ENCODE assay signal across 20 cellular contexts in the genomic region with DNA sequence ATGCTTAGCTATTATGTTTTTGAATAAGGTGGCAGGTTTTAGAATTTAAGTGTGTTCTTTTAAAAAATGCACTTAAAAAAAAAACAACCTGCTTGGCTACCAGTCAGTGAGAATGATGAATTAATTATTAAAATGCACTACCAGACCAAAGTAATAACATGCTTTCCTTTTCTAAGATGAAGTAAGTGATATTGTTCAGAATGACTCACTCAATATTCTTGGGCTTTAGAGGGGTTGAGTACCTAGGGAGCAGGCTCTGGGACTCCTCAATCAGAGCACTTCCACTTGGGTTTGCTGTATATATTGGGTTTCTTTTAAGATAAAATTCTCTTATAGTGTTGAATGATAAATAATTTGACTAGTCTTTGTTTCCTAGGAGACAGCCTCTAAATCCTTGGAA. TPM values are rescaled to one million over a fixed set of nuclear protein-coding genes. Genes with fewer than 3 reads are reported as not detected.
DNase-seq lines count a peak whose midpoint lies in the region; ATAC-seq, FAIRE-seq and TF ChIP-seq lines count a peak whose summit lies in the region.
"Had no signal": no experiment of that assay in that cellular context is flagged by ENCODE, and none has a peak within 500 bp of the region (broad histone marks: within the 10 kb centered on the region; RNA-seq: fewer than 3 reads in every experiment).

No MANE protein-coding gene starts in this region.

- no peaks in the 10 kb centered on the region for H4K20me1 ChIP-seq in mammary epithelial cell (ENCODE audit: insufficient read depth, low read length)

- H3K36me3 ChIP-seq in mammary epithelial cell (ENCODE audit: insufficient read depth, low read length): no peaks in the 10 kb centered on the region
- peaks cover 2% of the 10 kb centered on the region for H3K36me3 ChIP-seq in bronchial epithelial cell (ENCODE audit: control insufficient read depth, insufficient read depth, low read length)
- H3K36me3 ChIP-seq: ovary had no signal

- peaks cover 100% of the 10 kb centered on the region for H3K79me2 ChIP-seq in mammary epithelial cell (ENCODE audit: insufficient read depth, low read length)

- no peak overlapping the region for H3K4me3 Mint-ChIP-seq in MCF 10A (ENCODE audit: unreplicated experiment)
- H3K4me3 Mint-ChIP-seq in stimulated activated effector memory CD8-positive, alpha-beta T cell treated with anti-CD3 and anti-CD28 coated beads, Interleukin-12 subunit alpha, Interleukin-12 subunit beta, amount 100 ng/mL, for 72 hours: no peak overlapping the region
- H3K4me3 Mint-ChIP-seq: activated CD8-positive, alpha-beta memory T cell treated with anti-CD3 and anti-CD28 coated beads, Interleukin-2, amount 10 ng/mL, durations not matched to agents 7 days and 5 days; CD4-positive, alpha-beta T cell; IgD-negative memory B cell; stimulated activated naive CD8-positive, alpha-beta T cell treated with anti-CD3 and anti-CD28 coated beads, Interleukin-15, amount 100 ng/mL, for 72 hours had no signal

- POLR2A ChIA-PET in MCF 10A (lab: Yijun Ruan, JAX): interaction anchor here (0.9 to 2.7 kb wide), 4 partner anchors 8 to 20 kb away, joined by 3 to 15 read pairs (median 8); a partner anchor contains a TSS

- no peak overlapping the region for H3K27ac Mint-ChIP-seq in MCF 10A (ENCODE audit: low read depth, unreplicated experiment)
- no peak overlapping the region for H3K27ac Mint-ChIP-seq in stimulated activated effector memory CD8-positive, alpha-beta T cell treated with anti-CD3 and anti-CD28 coated beads, Interleukin-12 subunit alpha, Interleukin-12 subunit beta, amount 100 ng/mL, for 72 hours
- H3K27ac Mint-ChIP-seq: activated CD8-positive, alpha-beta memory T cell treated with anti-CD3 and anti-CD28 coated beads, Interleukin-2, amount 10 ng/mL, durations not matched to agents 7 days and 5 days; IgD-negative memory B cell; stimulated activated naive CD8-positive, alpha-beta T cell treated with anti-CD3 and anti-CD28 coated beads, Interleukin-15, amount 100 ng/mL, for 72 hours had no signal

- no peak overlapping the region for H3K4me3 ChIP-seq in mammary epithelial cell (replicated peaks in 1 of 3; ENCODE audit: insufficient read depth in 1 of 3, low read depth in 2 of 3, low read length in 3 of 3)
- H3K4me3 ChIP-seq in bronchial epithelial cell (ENCODE audit: low read depth, low read length): no peak overlapping the region
- H3K4me3 ChIP-seq: A549, body of pancreas, hepatocyte, ovary had no signal

- H3K27me3 ChIP-seq in mammary epithelial cell (ENCODE audit: insufficient read depth, low read length): no peaks in the 10 kb centered on the region
- H3K27me3 ChIP-seq in bronchial epithelial cell (ENCODE audit: control insufficient read depth, insufficient read depth, low read length): no peaks in the 10 kb centered on the region
- H3K27me3 ChIP-seq: body of pancreas, hepatocyte, ovary had no signal

- H3K9ac ChIP-seq in mammary epithelial cell (ENCODE audit: insufficient read depth, low read length): no peak overlapping the region

- H3K36me3 Mint-ChIP-seq in MCF 10A (ENCODE audit: insufficient read depth, unreplicated experiment): peaks cover 22% of the 10 kb centered on the region
- peaks cover 55% of the 10 kb centered on the region for H3K36me3 Mint-ChIP-seq in stimulated activated effector memory CD8-positive, alpha-beta T cell treated with anti-CD3 and anti-CD28 coated beads, Interleukin-12 subunit alpha, Interleukin-12 subunit beta, amount 100 ng/mL, for 72 hours

- ATAC-seq in HG03342 (IDR thresholded peaks at IDR 0.05; ENCODE audit: unreplicated experiment) (peak; percentile 38), HG03108 (IDR thresholded peaks at IDR 0.05; ENCODE audit: unreplicated experiment) (no peak)
- ATAC-seq in stimulated activated effector memory CD8-positive, alpha-beta T cell treated with anti-CD3 and anti-CD28 coated beads, Interleukin-12 subunit alpha, Interleukin-12 subunit beta, amount 100 ng/mL, for 72 hours: peak; percentile 56
- ATAC-seq: A549; activated CD8-positive, alpha-beta memory T cell treated with anti-CD3 and anti-CD28 coated beads, Interleukin-2, amount 10 ng/mL, durations not matched to agents 7 days and 5 days; body of pancreas; stimulated activated naive CD8-positive, alpha-beta T cell treated with anti-CD3 and anti-CD28 coated beads, Interleukin-15, amount 100 ng/mL, for 72 hours had no signal

- H3K9me3 Mint-ChIP-seq in MCF 10A (ENCODE audit: unreplicated experiment): peaks cover 5% of the 10 kb centered on the region
- peaks cover 5% of the 10 kb centered on the region for H3K9me3 Mint-ChIP-seq in stimulated activated effector memory CD8-positive, alpha-beta T cell treated with anti-CD3 and anti-CD28 coated beads, Interleukin-12 subunit alpha, Interleukin-12 subunit beta, amount 100 ng/mL, for 72 hours

- H3K27me3 Mint-ChIP-seq in MCF 10A (ENCODE audit: insufficient read depth, unreplicated experiment): no peaks in the 10 kb centered on the region
- H3K27me3 Mint-ChIP-seq: activated CD8-positive, alpha-beta memory T cell treated with anti-CD3 and anti-CD28 coated beads, Interleukin-2, amount 10 ng/mL, durations not matched to agents 7 days and 5 days; CD4-positive, alpha-beta T cell; IgD-negative memory B cell; stimulated activated naive CD8-positive, alpha-beta T cell treated with anti-CD3 and anti-CD28 coated beads, Interleukin-15, amount 100 ng/mL, for 72 hours had no signal

- FAIRE-seq in bronchial epithelial cell (lab: Jason Lieb, UNC): no peak
- FAIRE-seq: A549 had no signal

- H3K4me2 ChIP-seq in mammary epithelial cell (ENCODE audit: insufficient read depth, low read depth, low read length): no peak overlapping the region
- H3K4me2 ChIP-seq: A549, hepatocyte had no signal

- H3K4me1 Mint-ChIP-seq in MCF 10A (ENCODE audit: insufficient read depth, unreplicated experiment): peaks cover 33% of the 10 kb centered on the region
- H3K4me1 Mint-ChIP-seq in stimulated activated effector memory CD8-positive, alpha-beta T cell treated with anti-CD3 and anti-CD28 coated beads, Interleukin-12 subunit alpha, Interleukin-12 subunit beta, amount 100 ng/mL, for 72 hours: peaks cover 60% of the 10 kb centered on the region

- H3K27ac ChIP-seq in mammary epithelial cell (ENCODE audit: insufficient read depth, low read depth, low read length): no peak overlapping the region
- H3K27ac ChIP-seq: A549, body of pancreas, hepatocyte, ovary, RWPE1 had no signal

- H3K4me1 ChIP-seq in mammary epithelial cell (ENCODE audit: insufficient read depth, low read length): peaks cover 7% of the 10 kb centered on the region

- H3K9me3 ChIP-seq in mammary epithelial cell (replicated peaks; ENCODE audit: insufficient read depth, low read length): no peaks in the 10 kb centered on the region
- H3K9me3 ChIP-seq: body of pancreas, ovary had no signal

- CTCF ChIA-PET in mammary epithelial cell (lab: Charles Lee; ENCODE audit: low non-redundant PET) (no interaction called here), MCF 10A (lab: Yijun Ruan, JAX) (interaction anchor here (0.6 to 1.0 kb wide), 3 partner anchors 25 to 46 kb away, joined by 3 read pairs; no protein-coding TSS in a partner anchor)

- BruUV-seq in mammary epithelial cell (replicated peaks; lab: Mats Ljungman, UMichigan): no TSS peak
- BruUV-seq in MCF 10A (replicated peaks; lab: Mats Ljungman, UMichigan): no TSS peak

- H2AFZ ChIP-seq in mammary epithelial cell (ENCODE audit: low read depth, low read length): no peak overlapping the region
- H2AFZ ChIP-seq: hepatocyte had no signal

- TF ChIP-seq CTCF in mammary epithelial cell (conservative IDR thresholded peaks at IDR 0.05 in 1 of 2, IDR thresholded peaks at IDR 0.05 in 1 of 2; ENCODE audit: extremely low read depth in 1 of 2, insufficient read depth in 1 of 2, low read depth in 1 of 2, low read length in 2 of 2): no peak
- TF ChIP-seq CTCF in MCF 10A (IDR thresholded peaks at IDR 0.05; ENCODE audit: unreplicated experiment): no peak
- no peak for TF ChIP-seq CTCF in bronchial epithelial cell (IDR thresholded peaks at IDR 0.05; ENCODE audit: insufficient read depth, low read length, severe bottlenecking)

- intact Hi-C loops in mammary epithelial cell (cut with micrococcal nuclease): no loop called here
- intact Hi-C loops in MCF 10A (cut with micrococcal nuclease): no loop called here

- DNase-seq in mammary epithelial cell (peak; percentile 28), MCF 10A (ENCODE audit: unreplicated experiment) (no peak), bronchial epithelial cell (ENCODE audit: low read depth) (peak; percentile 25), anterior cingulate cortex (lab: John Stamatoyannopoulos, UW) (no peak), GDM1 (lab: John Stamatoyannopoulos, UW) (no peak)
- no peak for DNase-seq in stimulated activated effector memory CD8-positive, alpha-beta T cell treated with anti-CD3 and anti-CD28 coated beads, Interleukin-12 subunit alpha, Interleukin-12 subunit beta, amount 100 ng/mL, for 72 hours (ENCODE audit: low spot score in 2 of 2)
- DNase-seq: activated CD8-positive, alpha-beta memory T cell treated with anti-CD3 and anti-CD28 coated beads, Interleukin-2, amount 10 ng/mL, durations not matched to agents 7 days and 5 days; body of pancreas; CD4-positive, alpha-beta T cell; GF-D8; NCI-H1048; ovary; stimulated activated CD4-positive, alpha-beta T cell treated with anti-CD3 and anti-CD28 coated beads, Interleukin-12 subunit alpha, Interleukin-12 subunit beta, amount 100 ng/mL, for 4 hours; stimulated activated naive CD8-positive, alpha-beta T cell treated with anti-CD3 and anti-CD28 coated beads, Interleukin-15, amount 100 ng/mL, for 72 hours had no signal

- dilution Hi-C loops in mammary epithelial cell (cut with HindIII; ENCODE audit: low sequenced_read_pairs): no loop called here

- in situ Hi-C loops in mammary epithelial cell (cut with MboI; ENCODE audit: low sequenced_read_pairs in 2 of 2): no loop called here

RNA-seq across cellular contexts. Expression of a gene that starts 8.6 kb away (rescaled TPM):
- total RNA-seq in mammary epithelial cell: 10 to 100 TPM; 32.0 to 35.9 TPM
- 29.1 TPM for polyA plus RNA-seq in mammary epithelial cell
- 32.1 TPM for polyA minus RNA-seq in mammary epithelial cell
- 35.4 and 55.5 TPM in 2 replicates for total RNA-seq in MCF 10A (2022)
- 21.9 and 31.6 TPM in 2 replicates for total RNA-seq in bronchial epithelial cell

RNA-seq across cellular contexts. Expression of a gene that starts 35.4 kb away (rescaled TPM):
- total RNA-seq in mammary epithelial cell: 10 to 100 TPM; 30.3 to 35.4 TPM
- polyA plus RNA-seq in mammary epithelial cell: 15.7 TPM
- polyA minus RNA-seq in mammary epithelial cell: 18.2 TPM
- total RNA-seq in MCF 10A (2022): 29.6 and 34.2 TPM in 2 replicates
- 22.1 and 24.6 TPM in 2 replicates for total RNA-seq in bronchial epithelial cell
- polyA plus RNA-seq: IgD-negative memory B cell had no signal

Comparison
In these comparisons a context has a peak if more than half of its experiments do, and no peak if none do; other contexts are left out.
1. DNase-seq: peak in mammary epithelial cell (single experiment) and bronchial epithelial cell (single experiment); none in MCF 10A (single experiment), stimulated activated effector memory CD8-positive, alpha-beta T cell treated with anti-CD3 and anti-CD28 coated beads, Interleukin-12 subunit alpha, Interleukin-12 subunit beta, amount 100 ng/mL, for 72 hours (0 of 2), anterior cingulate cortex (0 of 58) and GDM1 (single experiment).